ENCODE assay signal across 20 cellular contexts in the genomic region with DNA sequence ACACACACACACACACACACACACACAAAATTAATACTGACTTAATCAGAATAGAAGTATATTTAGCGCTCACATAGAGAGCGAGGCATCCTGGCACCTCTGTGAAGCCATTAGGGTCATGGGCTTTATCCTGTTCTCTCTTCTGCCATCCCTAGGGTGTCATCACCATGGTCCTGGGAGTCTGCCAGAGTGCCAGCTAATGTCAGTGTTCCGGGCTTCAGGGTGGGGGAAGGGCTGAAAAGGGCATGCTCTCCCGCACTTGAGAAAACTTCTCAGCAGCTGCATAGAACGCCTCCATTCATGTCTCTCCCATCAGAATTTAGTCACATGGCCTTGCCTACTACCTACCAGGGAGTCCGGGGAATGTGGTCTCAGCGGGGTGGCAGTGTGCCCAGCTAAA. TPM values are rescaled to one million over a fixed set of nuclear protein-coding genes. Genes with fewer than 3 reads are reported as not detected.
A peak's percentile ranks its signal among the peaks of the same experiment; 100 is the strongest.
DNase-seq lines count a peak whose midpoint lies in the region; ATAC-seq lines count a peak whose summit lies in the region.
"Had no signal": no experiment of that assay in that cellular context is flagged by ENCODE, and none has a peak within 500 bp of the region (broad histone marks: within the 10 kb centered on the region; RNA-seq: fewer than 3 reads in every experiment).

No MANE protein-coding gene starts in this region.

- peaks cover 0 to 3% (median 0%) of the 10 kb centered on the region in 3 donors for H3K36me3 Mint-ChIP-seq in naive thymus-derived CD8-positive, alpha-beta T cell

- POLR2A ChIA-PET in naive thymus-derived CD8-positive, alpha-beta T cell (lab: Charles Lee): no interaction called here

- DNase-seq in NCI-H1417 (lab: John Stamatoyannopoulos, UW) (peak in 2 of 3 experiments; percentile 12 to 32), NCI-H1417 treated with DMSO at 0.1 percent for 48 hours (lab: John Stamatoyannopoulos, UW) (no peak), HT1080 (ENCODE audit: low read depth) (peak; percentile 21), T1000 (lab: John Stamatoyannopoulos, UW) (peak; percentile 16), pons (ENCODE audit: low spot score) (peak; percentile 39), AG20443 (ENCODE audit: low spot score) (no peak), HK-2 (ENCODE audit: unreplicated experiment) (no peak)
- DNase-seq in naive thymus-derived CD8-positive, alpha-beta T cell: no peak
- DNase-seq: 8988T; activated CD8-positive, alpha-beta memory T cell treated with anti-CD3 and anti-CD28 coated beads, Interleukin-2, amount 50 U/mL, for 4 hours; activated effector memory CD4-positive, alpha-beta T cell treated with Interleukin-2 at 50 U/mL for 16 hours; Calu3; EL; NCI-H345; SK-N-SH; thyroid gland had no signal

- H3K9me3 Mint-ChIP-seq in naive thymus-derived CD8-positive, alpha-beta T cell: no peaks in the 10 kb centered on the region
- H3K9me3 Mint-ChIP-seq: stimulated activated naive CD8-positive, alpha-beta T cell treated with anti-CD3 and anti-CD28 coated beads, Interleukin-15, Interleukin-2, amounts not matched to agents 100 ng/mL and 50 ng/mL, for 24 hours; T-helper 2 cell treated with Interferon-gamma antibody and Interleukin-4, amounts not matched to agents 5 μg/mL and 100 μg/mL, for 36 hours had no signal

- no peak for ATAC-seq in naive thymus-derived CD8-positive, alpha-beta T cell
- ATAC-seq: HepG2, WTC11 had no signal

- peaks cover 0 to 4% (median 0%) of the 10 kb centered on the region in 5 donors for H3K27me3 Mint-ChIP-seq in naive thymus-derived CD8-positive, alpha-beta T cell
- H3K27me3 Mint-ChIP-seq: stimulated activated naive CD8-positive, alpha-beta T cell treated with anti-CD3 and anti-CD28 coated beads, Interleukin-15, Interleukin-2, amounts not matched to agents 100 ng/mL and 50 ng/mL, for 24 hours had no signal

- H3K4me3 Mint-ChIP-seq in naive thymus-derived CD8-positive, alpha-beta T cell: no peak overlapping the region
- H3K4me3 Mint-ChIP-seq: stimulated activated naive CD8-positive, alpha-beta T cell treated with anti-CD3 and anti-CD28 coated beads, Interleukin-15, Interleukin-2, amounts not matched to agents 100 ng/mL and 50 ng/mL, for 24 hours; T-helper 2 cell treated with Interferon-gamma antibody and Interleukin-4, amounts not matched to agents 5 μg/mL and 100 μg/mL, for 36 hours; WTC11 had no signal

- H3K4me1 Mint-ChIP-seq in naive thymus-derived CD8-positive, alpha-beta T cell: no peaks in the 10 kb centered on the region

- no peak overlapping the region for H3K27ac Mint-ChIP-seq in naive thymus-derived CD8-positive, alpha-beta T cell
- H3K27ac Mint-ChIP-seq: stimulated activated naive CD8-positive, alpha-beta T cell treated with anti-CD3 and anti-CD28 coated beads, Interleukin-15, Interleukin-2, amounts not matched to agents 100 ng/mL and 50 ng/mL, for 24 hours; T-helper 2 cell treated with Interferon-gamma antibody and Interleukin-4, amounts not matched to agents 5 μg/mL and 100 μg/mL, for 36 hours; WTC11 had no signal

RNA-seq across cellular contexts. Expression of gene DYNC2LI1, which starts 19.7 kb away (rescaled TPM):
- 4.8 and 7.5 TPM in 2 replicates for total RNA-seq in HT1080 (2014; rRNA removed; shearing (Covaris generic))
- 10.0 and 13.6 TPM in 2 replicates for polyA plus RNA-seq in HT1080 (2015; cell fraction: cytosol; rRNA removed)
- polyA plus RNA-seq in HT1080 (2015; cell fraction: nucleus; rRNA removed): 25.1 and 29.7 TPM in 2 replicates
- total RNA-seq in naive thymus-derived CD8-positive, alpha-beta T cell: 1 to 10 TPM; 5.3 to 5.8 TPM
- polyA plus RNA-seq in naive thymus-derived CD8-positive, alpha-beta T cell: 1 to 10 TPM; 4.9 to 6.7 (median 6.2) TPM

Comparison
In these comparisons a context has a peak if more than half of its experiments do, and no peak if none do; other contexts are left out.
1. DNase-seq: peak in NCI-H1417 (2 of 3), HT1080 (single experiment), T1000 (single experiment) and pons (single experiment); none in NCI-H1417 treated with DMSO at 0.1 percent for 48 hours (single experiment), AG20443 (single experiment), HK-2 (single experiment) and naive thymus-derived CD8-positive, alpha-beta T cell (0 of 10).